Comparison of ENCODE assay signal across 6 cellular contexts in genomic region chr16:2515180-2515803, GRCh38. TPM values are rescaled to one million over a fixed set of nuclear protein-coding genes. Genes with fewer than 3 reads are reported as not detected.
DNase-seq lines count a peak whose midpoint lies in the region; ATAC-seq, FAIRE-seq and TF ChIP-seq lines count a peak whose summit lies in the region.

No MANE protein-coding gene starts in this region.

- peak overlapping the region; percentile 76 for H3K4me3 ChIP-seq in GM23248
- H3K4me3 ChIP-seq in astrocyte (ENCODE audit: insufficient read depth, low read depth, low read length): peak overlapping the region; percentile 88
- peak overlapping the region; percentile 71 for H3K4me3 ChIP-seq in naive thymus-derived CD4-positive, alpha-beta T cell (ENCODE audit: low read length)

- no peak for TF ChIP-seq CTCF in astrocyte (IDR thresholded peaks at IDR 0.05; ENCODE audit: insufficient read depth, low read depth, low read length)

- ATAC-seq in naive thymus-derived CD4-positive, alpha-beta T cell: no peak

- peaks cover 6% of the 10 kb centered on the region; the same call in 1 of the 2 replicates for H4K20me1 ChIP-seq in GM23248 (ENCODE audit: insufficient read depth)
- H4K20me1 ChIP-seq in astrocyte (ENCODE audit: insufficient read depth, low read length): peaks cover 57% of the 10 kb centered on the region

- H3K79me2 ChIP-seq in GM23248 (ENCODE audit: insufficient read depth) (peaks cover 54% of the 10 kb centered on the region), astrocyte (ENCODE audit: insufficient read depth, low read length) (peaks cover 57% of the 10 kb centered on the region)

- in situ Hi-C loops in GM23248 (cut with MboI): no loop called here

- POLR2A ChIA-PET in naive thymus-derived CD4-positive, alpha-beta T cell (lab: Charles Lee): interaction anchor here (0.6 to 5.2 kb wide), 7 partner anchors 14 to 1829 kb away, joined by 3 to 83 read pairs (median 7); partner anchors contain the start of genes CEMP1, PDPK1, RPS2 and SRRM2

- no peaks in the 10 kb centered on the region for H3K9me2 ChIP-seq in GM23248 (ENCODE audit: insufficient read depth)

- peak overlapping the region; percentile 98 for H3K9ac ChIP-seq in GM23248
- H3K9ac ChIP-seq in astrocyte (ENCODE audit: low read length): peak overlapping the region; percentile 95

- H3K27ac ChIP-seq in GM23248 (peak overlapping the region; percentile 85), astrocyte (ENCODE audit: low read depth, low read length) (peak overlapping the region; percentile 82)
- peak overlapping the region; percentile 100 for H3K27ac ChIP-seq in naive thymus-derived CD4-positive, alpha-beta T cell (ENCODE audit: low read depth, low read length)

- no peaks in the 10 kb centered on the region for H3K27me3 Mint-ChIP-seq in astrocyte (ENCODE audit: low read depth, unreplicated experiment)
- H3K27me3 Mint-ChIP-seq in naive thymus-derived CD4-positive, alpha-beta T cell: peaks cover 0 to 3% (median 0%) of the 10 kb centered on the region in 5 donors

- no peak for FAIRE-seq in astrocyte (lab: Jason Lieb, UNC)

- peaks cover 12% of the 10 kb centered on the region; the same call in 1 of the 2 replicates for H3F3A ChIP-seq in GM23248 (ENCODE audit: insufficient read depth)

- H3K27me3 ChIP-seq in GM23248 (replicated peaks; ENCODE audit: insufficient read depth) (no peaks in the 10 kb centered on the region), astrocyte (ENCODE audit: insufficient read depth, low read length) (no peaks in the 10 kb centered on the region)
- no peaks in the 10 kb centered on the region for H3K27me3 ChIP-seq in naive thymus-derived CD4-positive, alpha-beta T cell (ENCODE audit: control insufficient read depth in 2 of 2, insufficient read depth in 2 of 2, low read length in 2 of 2)

- intact Hi-C loops in naive thymus-derived CD4-positive, alpha-beta T cell (cut with micrococcal nuclease): loop anchor here in 1 of 2 donors (10.0 kb wide), 1 partner anchor 290 kb away; the partner anchor contains the start of gene E4F1

- H3K4me2 ChIP-seq in GM23248 (ENCODE audit: unreplicated experiment): peak overlapping the region; percentile 88
- peak overlapping the region; percentile 99 for H3K4me2 ChIP-seq in astrocyte (ENCODE audit: low read length)

- CTCF ChIA-PET in naive thymus-derived CD4-positive, alpha-beta T cell (lab: Charles Lee): interaction anchor here (0.6 to 0.7 kb wide), 2 partner anchors 690 to 1024 kb away, joined by 3 to 6 read pairs; no protein-coding TSS in a partner anchor

- H3K36me3 ChIP-seq in GM23248 (ENCODE audit: low read depth) (no peaks in the 10 kb centered on the region), astrocyte (ENCODE audit: insufficient read depth, low read length) (peaks cover 2% of the 10 kb centered on the region)
- peaks cover 0 to 21% (median 6%) of the 10 kb centered on the region in 3 experiments for H3K36me3 ChIP-seq in naive thymus-derived CD4-positive, alpha-beta T cell (ENCODE audit: control insufficient read depth in 2 of 3, insufficient read depth in 3 of 3, low read length in 3 of 3)

- H3K9me3 Mint-ChIP-seq in astrocyte (ENCODE audit: unreplicated experiment): no peaks in the 10 kb centered on the region
- no peaks in the 10 kb centered on the region for H3K9me3 Mint-ChIP-seq in naive thymus-derived CD4-positive, alpha-beta T cell

- peak overlapping the region; percentile 94 for H3K27ac Mint-ChIP-seq in astrocyte (ENCODE audit: unreplicated experiment)
- H3K27ac Mint-ChIP-seq in naive thymus-derived CD4-positive, alpha-beta T cell: peak overlapping the region; percentile 88 to 97 (median 94)

- 13 to 14% methylated on average over 13 of the region's 13 CpGs for WGBS in GM23248 (ENCODE audit: low coverage in 1 of 2, low lambda C conversion rate in 2 of 2, missing lambda C conversion rate in 2 of 2), 2 experiments

- H3K4me1 ChIP-seq in GM23248 (ENCODE audit: insufficient read depth) (peaks cover 28% of the 10 kb centered on the region), astrocyte (ENCODE audit: insufficient read depth, low read length) (peaks cover 43% of the 10 kb centered on the region)
- peaks cover 31 to 55% of the 10 kb centered on the region in 2 donors for H3K4me1 ChIP-seq in naive thymus-derived CD4-positive, alpha-beta T cell (ENCODE audit: control insufficient read depth in 2 of 2, insufficient read depth in 2 of 2, low read length in 2 of 2)

- peaks cover 10% of the 10 kb centered on the region for H3K36me3 Mint-ChIP-seq in astrocyte (ENCODE audit: low read depth, unreplicated experiment)
- peaks cover 0 to 9% (median 5%) of the 10 kb centered on the region in 5 donors for H3K36me3 Mint-ChIP-seq in naive thymus-derived CD4-positive, alpha-beta T cell

- H2AFZ ChIP-seq in GM23248 (no peak overlapping the region), astrocyte (ENCODE audit: low read depth, low read length) (no peak overlapping the region)

- DNase-seq in GM23248 (peak; percentile 72), astrocyte (ENCODE audit: low read depth) (no peak), NCI-H187 treated with DMSO at 0.1 percent for 48 hours (lab: John Stamatoyannopoulos, UW) (no peak), HuH-7 (ENCODE audit: low spot score) (no peak), anterior cingulate cortex (lab: John Stamatoyannopoulos, UW) (no peak)
- peak in 1 of 9 donors; percentile 11 for DNase-seq in naive thymus-derived CD4-positive, alpha-beta T cell

- peaks cover 37% of the 10 kb centered on the region for H3K4me1 Mint-ChIP-seq in astrocyte (ENCODE audit: low read depth, unreplicated experiment)
- peaks cover 46 to 65% (median 62%) of the 10 kb centered on the region in 7 donors for H3K4me1 Mint-ChIP-seq in naive thymus-derived CD4-positive, alpha-beta T cell

- peak overlapping the region; percentile 97 for H3K4me3 Mint-ChIP-seq in astrocyte (ENCODE audit: unreplicated experiment)
- H3K4me3 Mint-ChIP-seq in naive thymus-derived CD4-positive, alpha-beta T cell: peak overlapping the region; percentile 81 to 94 (median 90)

- H3K9me3 ChIP-seq in GM23248 (ENCODE audit: low read depth) (no peaks in the 10 kb centered on the region), astrocyte (ENCODE audit: insufficient read depth, low read depth, low read length) (no peaks in the 10 kb centered on the region)
- H3K9me3 ChIP-seq in naive thymus-derived CD4-positive, alpha-beta T cell (ENCODE audit: control insufficient read depth in 2 of 3, low read length in 3 of 3): no peaks in the 10 kb centered on the region

RNA-seq across cellular contexts. Expression of gene ATP6V0C, which starts 1.5 kb away (rescaled TPM):
- 43.2 and 44.9 TPM in 2 replicates for total RNA-seq in GM23248 (2014; rRNA removed; shearing (Covaris generic))
- 186 and 197 TPM in 2 replicates for polyA plus RNA-seq in GM23248 (2016; fragmentation: Nextera tagmentation; extraction: Ambion mirVana)
- total RNA-seq in astrocyte: 311 TPM in 2 replicates
- 100 to 1,000 TPM in 4 of 5 experiments, 10 to 100 TPM in 1; 98.2 to 303 (median 113) TPM for total RNA-seq in naive thymus-derived CD4-positive, alpha-beta T cell
- polyA plus RNA-seq in naive thymus-derived CD4-positive, alpha-beta T cell: 10 to 100 TPM; 76.5 to 96.9 TPM

RNA-seq across cellular contexts. Expression of gene AMDHD2, which starts 4.9 kb away (rescaled TPM):
- total RNA-seq in GM23248 (2014; rRNA removed; shearing (Covaris generic)): 31.9 and 32.8 TPM in 2 replicates
- polyA plus RNA-seq in GM23248 (2016; fragmentation: Nextera tagmentation; extraction: Ambion mirVana): 15.2 and 16.1 TPM in 2 replicates
- total RNA-seq in astrocyte: 24.9 and 32.3 TPM in 2 replicates
- total RNA-seq in naive thymus-derived CD4-positive, alpha-beta T cell: 100 to 1,000 TPM in 4 of 5 experiments, 10 to 100 TPM in 1; 60.0 to 258 (median 112) TPM
- polyA plus RNA-seq in naive thymus-derived CD4-positive, alpha-beta T cell: 10 to 100 TPM; 15.0 to 22.5 TPM

RNA-seq across cellular contexts. Expression of gene CEMP1, which starts 15.9 kb away (rescaled TPM):
- total RNA-seq in GM23248 (2014; rRNA removed; shearing (Covaris generic)): not detected in 2 replicates
- 2.9 and 4.4 TPM in 2 replicates for polyA plus RNA-seq in GM23248 (2016; fragmentation: Nextera tagmentation; extraction: Ambion mirVana)
- not detected in 2 replicates for total RNA-seq in astrocyte
- total RNA-seq in naive thymus-derived CD4-positive, alpha-beta T cell: 1 to 10 TPM in 3 of 5 experiments, not detected in 2; 1.4 to 3.3 (median 2.8) TPM
- 1 to 10 TPM; 3.7 to 7.3 TPM for polyA plus RNA-seq in naive thymus-derived CD4-positive, alpha-beta T cell

RNA-seq across cellular contexts. Expression of gene PDPK1, which starts 22.5 kb away (rescaled TPM):
- total RNA-seq in GM23248 (2014; rRNA removed; shearing (Covaris generic)): 16.8 and 21.6 TPM in 2 replicates
- 28.1 and 28.3 TPM in 2 replicates for polyA plus RNA-seq in GM23248 (2016; fragmentation: Nextera tagmentation; extraction: Ambion mirVana)
- 48.1 and 50.5 TPM in 2 replicates for total RNA-seq in astrocyte
- total RNA-seq in naive thymus-derived CD4-positive, alpha-beta T cell: 10 to 100 TPM; 52.2 to 71.5 (median 58.3) TPM
- polyA plus RNA-seq in naive thymus-derived CD4-positive, alpha-beta T cell: 10 to 100 TPM; 30.7 to 43.5 TPM

RNA-seq across cellular contexts. Expression of gene TBC1D24, which starts 40.4 kb away (rescaled TPM):
- total RNA-seq in GM23248 (2014; rRNA removed; shearing (Covaris generic)): 17.8 and 18.7 TPM in 2 replicates
- polyA plus RNA-seq in GM23248 (2016; fragmentation: Nextera tagmentation; extraction: Ambion mirVana): 9.3 and 10.1 TPM in 2 replicates
- total RNA-seq in astrocyte: 12.8 and 13.4 TPM in 2 replicates
- total RNA-seq in naive thymus-derived CD4-positive, alpha-beta T cell: 10 to 100 TPM in 2 of 5 experiments, 1 to 10 TPM in 3; 5.4 to 13.5 (median 9.2) TPM
- 1 to 10 TPM; 1.7 to 2.5 TPM for polyA plus RNA-seq in naive thymus-derived CD4-positive, alpha-beta T cell
